In genomic region chr19:47176071-47176626, GRCh38 we compare ENCODE assay signal across 10 cellular contexts. TPM values are rescaled to one million over a fixed set of nuclear protein-coding genes. Genes with fewer than 3 reads are reported as not detected.
DNase-seq lines count a peak whose midpoint lies in the region; ATAC-seq, FAIRE-seq and TF ChIP-seq lines count a peak whose summit lies in the region.
"Had no signal": no experiment of that assay in that cellular context is flagged by ENCODE, and none has a peak within 500 bp of the region (broad histone marks: within the 10 kb centered on the region; RNA-seq: fewer than 3 reads in every experiment).

No MANE protein-coding gene starts in this region.

- H3K79me2 ChIP-seq in ACC112 (ENCODE audit: control insufficient read depth, insufficient read depth, low read length, unreplicated experiment) (peaks cover 7% of the 10 kb centered on the region), HCT116 (ENCODE audit: insufficient read depth, low read length) (peaks cover 81% of the 10 kb centered on the region)

- H3K4me3 ChIP-seq in ACC112 (ENCODE audit: low read depth, low read length) (no peak overlapping the region), HCT116 (replicated peaks in 1 of 2; ENCODE audit: low read depth in 1 of 2, low read length in 2 of 2) (no peak overlapping the region), bronchial epithelial cell (ENCODE audit: low read depth, low read length) (no peak overlapping the region), muscle layer of duodenum (ENCODE audit: low read depth in 1 of 2, low read length in 2 of 2) (no peak overlapping the region)

- no peak for TF ChIP-seq RAD21 in HCT116 (IDR thresholded peaks at IDR 0.05; ENCODE audit: low read depth)

- CTCF ChIA-PET in HCT116 (lab: Charles Lee), result no interaction called here

- FAIRE-seq in bronchial epithelial cell (lab: Jason Lieb, UNC), result no peak

- no peaks in the 10 kb centered on the region for H3K9me3 ChIP-seq in HCT116 (ENCODE audit: control insufficient read depth in 1 of 2, insufficient read depth in 1 of 2, low read depth in 1 of 2, low read length in 2 of 2)
- no peaks in the 10 kb centered on the region for H3K9me3 ChIP-seq in muscle layer of duodenum (ENCODE audit: control insufficient read depth in 1 of 2, low read length in 2 of 2)

- no peak overlapping the region for H3K9ac ChIP-seq in HCT116 (ENCODE audit: low read length)

- ATAC-seq in HCT116 (no peak), GM19463 (IDR thresholded peaks at IDR 0.05; ENCODE audit: unreplicated experiment) (no peak)

- RAD21 ChIA-PET in HCT116 (lab: Charles Lee; ENCODE audit: low non-redundant PET in 1 of 2, low total read pairs in 2 of 2, uncharacterized antibody in 2 of 2, unreplicated experiment in 2 of 2), result no interaction called here

- H3K27me3 ChIP-seq in ACC112 (ENCODE audit: insufficient read depth, low read length) (no peaks in the 10 kb centered on the region), HCT116 (ENCODE audit: insufficient read depth, low read length) (no peaks in the 10 kb centered on the region), bronchial epithelial cell (ENCODE audit: control insufficient read depth, insufficient read depth, low read length) (no peaks in the 10 kb centered on the region), muscle layer of duodenum (ENCODE audit: low read depth, low read length) (no peaks in the 10 kb centered on the region)

- no peak for TF ChIP-seq POLR2A in HCT116 (IDR thresholded peaks at IDR 0.05; ENCODE audit: borderline replicate concordance, extremely low read depth, insufficient read depth, insufficient read length)

- H3K36me3 ChIP-seq in ACC112 (ENCODE audit: insufficient read depth, low read length) (0 out of 2 replicates have a peak, but pooled peaks cover 10% of the 10 kb centered on the region), HCT116 (ENCODE audit: control insufficient read depth in 1 of 2, insufficient read depth in 2 of 2, low read length in 2 of 2) (peaks cover 21 to 42% of the 10 kb centered on the region in 2 experiments; a peak in 3 of 4 replicates), bronchial epithelial cell (ENCODE audit: control insufficient read depth, insufficient read depth, low read length) (peaks cover 10% of the 10 kb centered on the region), muscle layer of duodenum (ENCODE audit: control insufficient read depth in 1 of 2, insufficient read depth in 2 of 2, low read length in 2 of 2) (peaks cover 4 to 9% of the 10 kb centered on the region in 2 donors)

- H3K27ac ChIP-seq in ACC112 (ENCODE audit: low read depth, low read length) (peak overlapping the region; percentile 85), HCT116 (ENCODE audit: low read depth, low read length) (peak overlapping the region; percentile 38), muscle layer of duodenum (ENCODE audit: low read length) (peak overlapping the region; percentile 40)

- no TSS peak for BruUV-seq in HCT116 (replicated peaks; lab: Mats Ljungman, UMichigan)

- POLR2A ChIA-PET in HCT116 (lab: Charles Lee), result no interaction called here

- H2AFZ ChIP-seq in ACC112 (ENCODE audit: low read length, unreplicated experiment), result no peak overlapping the region
- H2AFZ ChIP-seq in HCT116 (ENCODE audit: low read depth, low read length, poor library complexity, severe bottlenecking), result no peak overlapping the region

- TF ChIP-seq CTCF in HCT116 (IDR thresholded peaks at IDR 0.05 in 2 of 3, conservative IDR thresholded peaks at IDR 0.05 in 1 of 3; ENCODE audit: borderline replicate concordance in 1 of 3, insufficient read depth in 1 of 3, low read depth in 2 of 3, low read length in 2 of 3) (no peak), bronchial epithelial cell (IDR thresholded peaks at IDR 0.05; ENCODE audit: insufficient read depth, low read length, severe bottlenecking) (no peak)

- DNase-seq in HCT116 (ENCODE audit: low read depth, low spot score) (no peak), bronchial epithelial cell (ENCODE audit: low read depth) (peak; percentile 59), AG08396 (ENCODE audit: low spot score) (no peak), GOT3 (lab: John Stamatoyannopoulos, UW) (no peak)
- DNase-seq in central memory CD4-positive, alpha-beta T cell, result no peak
- DNase-seq: amniotic stem cell, NCI-H1417 treated with DMSO at 0.1 percent for 48 hours had no signal

- 0 out of 2 replicates have a peak, but pooled peaks cover 7% of the 10 kb centered on the region for H4K20me1 ChIP-seq in HCT116 (ENCODE audit: insufficient read depth)

- no peak overlapping the region for H3K4me2 ChIP-seq in HCT116 (ENCODE audit: low read length)

- intact Hi-C loops in HCT116 (cut with micrococcal nuclease), result no loop called here

- H3K9me2 ChIP-seq in HCT116 (ENCODE audit: insufficient read depth), result no peaks in the 10 kb centered on the region

- peaks cover 21% of the 10 kb centered on the region for H3K4me1 ChIP-seq in ACC112 (ENCODE audit: control insufficient read depth, insufficient read depth, low read length, unreplicated experiment)
- H3K4me1 ChIP-seq in HCT116 (ENCODE audit: control insufficient read depth in 1 of 2, insufficient read depth in 2 of 2, low read length in 2 of 2), result peaks cover 3 to 10% of the 10 kb centered on the region in 2 experiments; a peak in 3 of 4 replicates
- peaks cover 0 to 8% of the 10 kb centered on the region in 2 donors for H3K4me1 ChIP-seq in muscle layer of duodenum (ENCODE audit: control insufficient read depth in 1 of 2, insufficient read depth in 2 of 2, low read length in 2 of 2)

TF ChIP-seq in HCT116, 20 proteins besides CTCF, POLR2A, EP300 and RAD21:
- TF ChIP-seq REST (IDR thresholded peaks at IDR 0.05; ENCODE audit: low read depth) (no peak), SP1 (IDR thresholded peaks at IDR 0.05; ENCODE audit: low read depth) (no peak), EZH2phosphoT487 (IDR thresholded peaks at IDR 0.05; ENCODE audit: borderline replicate concordance) (no peak)

RNA-seq across cellular contexts. Expression of gene SAE1, which starts 45.5 kb away (rescaled TPM):
- total RNA-seq in HCT116 (2021; ENCODE audit: unreplicated experiment) (213 TPM), bronchial epithelial cell (90.6 and 108 TPM in 2 replicates)
- polyA plus RNA-seq in HCT116 (2012), result 154 and 195 TPM in 2 replicates

RNA-seq across cellular contexts. Expression of gene BBC3, which starts 54.9 kb away (rescaled TPM):
- total RNA-seq in HCT116 (2021; ENCODE audit: unreplicated experiment) (45.0 TPM), bronchial epithelial cell (6.3 and 12.6 TPM in 2 replicates)
- 25.7 and 27.3 TPM in 2 replicates for polyA plus RNA-seq in HCT116 (2012)
